In the genomic region with DNA sequence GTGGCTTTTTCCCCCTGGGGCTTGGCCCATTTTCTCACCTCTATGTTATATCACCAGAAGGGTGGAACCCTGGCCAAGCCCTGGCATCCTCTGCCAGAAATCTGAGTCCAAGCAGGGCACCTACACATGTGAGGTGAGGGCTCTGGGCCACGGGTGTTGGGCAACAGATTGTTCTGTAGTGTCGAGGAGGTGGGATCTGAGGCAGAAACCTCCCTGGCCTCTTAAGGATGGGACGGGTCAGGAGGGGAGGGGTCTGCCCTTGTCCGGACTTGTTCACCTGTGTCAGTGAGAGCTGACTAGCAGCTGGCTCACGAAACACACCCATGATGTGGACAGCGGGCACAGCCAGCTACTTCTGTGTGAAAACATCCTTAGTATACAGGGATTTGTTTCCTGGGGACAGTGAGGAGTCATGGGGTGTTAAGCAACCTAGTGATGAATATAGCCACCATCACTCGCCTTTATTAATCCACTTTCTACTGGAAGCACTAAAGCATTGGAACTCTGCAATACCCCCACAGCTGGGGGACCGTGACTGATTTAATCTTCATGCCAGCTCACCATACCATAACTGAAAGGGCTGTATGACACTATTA, we compare ENCODE assay signal across 11 cellular contexts.
A peak's percentile ranks its signal among the peaks of the same experiment; 100 is the strongest.
DNase-seq lines count a peak whose midpoint lies in the region; ATAC-seq and TF ChIP-seq lines count a peak whose summit lies in the region.
"Had no signal": no experiment of that assay in that cellular context is flagged by ENCODE, and none has a peak within 500 bp of the region (broad histone marks: within the 10 kb centered on the region; RNA-seq: fewer than 3 reads in every experiment).

No MANE protein-coding gene starts in this region.

- H3K9me3 ChIP-seq in RWPE2 (ENCODE audit: severe bottlenecking), result no peaks in the 10 kb centered on the region

- no peaks in the 10 kb centered on the region for H3K27me3 ChIP-seq in RWPE2 (ENCODE audit: insufficient read depth, poor library complexity, severe bottlenecking)

- ATAC-seq in RWPE2 (ENCODE audit: low read depth), result peak; percentile 74
- ATAC-seq in GM19324 (IDR thresholded peaks at IDR 0.05; ENCODE audit: low FRiP score, unreplicated experiment), result no peak

- peaks cover 84% of the 10 kb centered on the region for H3K4me1 ChIP-seq in RWPE2 (ENCODE audit: insufficient read depth, poor library complexity, severe bottlenecking)

- no peaks in the 10 kb centered on the region for H3K36me3 ChIP-seq in RWPE2 (ENCODE audit: low read depth)

- peak overlapping the region; percentile 95 for H3K27ac ChIP-seq in RWPE2 (ENCODE audit: poor library complexity, severe bottlenecking)
- H3K27ac ChIP-seq: HL-60 had no signal

- TF ChIP-seq CTCF in RWPE2 (IDR thresholded peaks at IDR 0.05; ENCODE audit: poor library complexity, severe bottlenecking), result no peak
- no peak for TF ChIP-seq CTCF in fibroblast of mammary gland (conservative IDR thresholded peaks at IDR 0.05; ENCODE audit: control insufficient read depth, insufficient read depth, low read depth, low read length)
- no peak for TF ChIP-seq CTCF in retinal pigment epithelial cell (conservative IDR thresholded peaks at IDR 0.05; ENCODE audit: low read depth, low read length)

- H3K4me3 ChIP-seq in RWPE2 (ENCODE audit: severe bottlenecking), result no peak overlapping the region
- no peak overlapping the region for H3K4me3 ChIP-seq in fibroblast of mammary gland (ENCODE audit: control insufficient read depth, low read depth, low read length)
- no peak overlapping the region for H3K4me3 ChIP-seq in retinal pigment epithelial cell (ENCODE audit: low read length)

- DNase-seq in AG20443 (ENCODE audit: low spot score) (peak; percentile 32), RWPE2 (ENCODE audit: low spot score) (peak; percentile 97), fibroblast of mammary gland (ENCODE audit: low read depth) (peak; percentile 84), retinal pigment epithelial cell (ENCODE audit: low read depth) (peak; percentile 43), NCI-H2171 treated with DMSO at 0.1 percent for 48 hours (lab: John Stamatoyannopoulos, UW) (no peak), NCI-H345 (lab: John Stamatoyannopoulos, UW) (no peak)
- DNase-seq in stimulated activated CD4-positive, alpha-beta T cell treated with anti-CD3 and anti-CD28 coated beads, Interleukin-4, amount 100 ng/mL, for 24 hours, result no peak
- DNase-seq: activated CD8-positive, alpha-beta memory T cell treated with anti-CD3 and anti-CD28 coated beads, Interleukin-2, amount 50 U/mL, for 4 hours; glutamatergic neuron had no signal

Comparison
In these comparisons a context has a peak if more than half of its experiments do, and no peak if none do; other contexts are left out.
1. DNase-seq: peak in AG20443 (single experiment), RWPE2 (single experiment), fibroblast of mammary gland (single experiment) and retinal pigment epithelial cell (single experiment); none in stimulated activated CD4-positive, alpha-beta T cell treated with anti-CD3 and anti-CD28 coated beads, Interleukin-4, amount 100 ng/mL, for 24 hours (single experiment), NCI-H2171 treated with DMSO at 0.1 percent for 48 hours (single experiment) and NCI-H345 (single experiment).